10 cellular contexts compared by ENCODE assay signal in genomic region chr21:33023574-33024277, GRCh38. TPM values are rescaled to one million over a fixed set of nuclear protein-coding genes. Genes with fewer than 3 reads are reported as not detected.
DNase-seq lines count a peak whose midpoint lies in the region; ATAC-seq and TF ChIP-seq lines count a peak whose summit lies in the region.
"Had no signal": no experiment of that assay in that cellular context is flagged by ENCODE, and none has a peak within 500 bp of the region (broad histone marks: within the 10 kb centered on the region; RNA-seq: fewer than 3 reads in every experiment).

No MANE protein-coding gene starts in this region.

- intact Hi-C loops in head of caudate nucleus (cut with DNase I) (loop anchor here (2.0 to 10.0 kb wide), 4 partner anchors 46 to 189 kb away; no protein-coding TSS in a partner anchor), psoas muscle (cut with DNase I) (no loop called here), upper lobe of right lung (cut with DNase I) (no loop called here)

- no peak overlapping the region for H3K27ac ChIP-seq in psoas muscle
- no peak overlapping the region for H3K27ac ChIP-seq in upper lobe of right lung
- H3K27ac ChIP-seq: prostate gland, SJCRH30 had no signal

- no peak for ATAC-seq in T-helper 17 cell
- peak in 1 of 4 donors; percentile 25 for ATAC-seq in psoas muscle
- no peak for ATAC-seq in upper lobe of right lung

- WGBS in psoas muscle, 3 donors, result 4 to 5% (median 4%) methylated on average over 45 to 50 of the region's 50 CpGs

- DNase-seq in activated CD4-positive, alpha-beta T cell treated with anti-CD3 and anti-CD28 coated beads for 48 hours, result peak; percentile 43
- no peak for DNase-seq in activated CD4-positive, alpha-beta T cell treated with anti-CD3 and anti-CD28 coated beads, Interleukin-2, amount 50 U/mL, for 4 hours
- DNase-seq in T-helper 17 cell, result no peak
- DNase-seq in head of caudate nucleus, result peak in 38 of 42 donors; percentile 33 to 78 (median 59)
- DNase-seq in psoas muscle, result no peak
- no peak for DNase-seq in NCI-H345 treated with DMSO at 0.1 percent for 48 hours (lab: John Stamatoyannopoulos, UW; ENCODE audit: unreplicated experiment)
- no peak for DNase-seq in NCI-H524 treated with DMSO at 0.1 percent for 48 hours (lab: John Stamatoyannopoulos, UW)
- no peak for DNase-seq in upper lobe of right lung
- DNase-seq: SJCRH30 had no signal

- peaks cover 84% of the 10 kb centered on the region for H3K27me3 Mint-ChIP-seq in T-helper 17 cell

- H3K4me3 ChIP-seq in psoas muscle (peak overlapping the region; percentile 46), upper lobe of right lung (no peak overlapping the region)
- H3K4me3 ChIP-seq: prostate gland, SJCRH30 had no signal

- H3K4me3 Mint-ChIP-seq in T-helper 17 cell, result peak overlapping the region; percentile 66

- no peak for TF ChIP-seq CTCF in psoas muscle (IDR thresholded peaks at IDR 0.05)
- TF ChIP-seq CTCF in upper lobe of right lung (IDR thresholded peaks at IDR 0.05), result no peak

- peaks cover 14% of the 10 kb centered on the region for H3K36me3 Mint-ChIP-seq in T-helper 17 cell (ENCODE audit: low read depth)

- H3K4me1 ChIP-seq in psoas muscle (peaks cover 24% of the 10 kb centered on the region), upper lobe of right lung (peaks cover 28% of the 10 kb centered on the region)
- H3K4me1 ChIP-seq: prostate gland had no signal

- H3K9me3 ChIP-seq in T-helper 17 cell (ENCODE audit: control insufficient read depth, low read length, poor library complexity, severe bottlenecking) (no peaks in the 10 kb centered on the region), psoas muscle (no peaks in the 10 kb centered on the region), upper lobe of right lung (no peaks in the 10 kb centered on the region)
- H3K9me3 ChIP-seq: prostate gland, SJCRH30 had no signal

- H3K27me3 ChIP-seq in psoas muscle (ENCODE audit: insufficient read depth in 3 of 3, low read length in 2 of 3), result peaks cover 0 to 98% (median 67%) of the 10 kb centered on the region in 3 donors
- peaks cover 99% of the 10 kb centered on the region for H3K27me3 ChIP-seq in upper lobe of right lung
- H3K27me3 ChIP-seq: SJCRH30 had no signal

- peaks cover 44% of the 10 kb centered on the region for H3K4me1 Mint-ChIP-seq in T-helper 17 cell

- H3K27ac Mint-ChIP-seq in T-helper 17 cell, result peak overlapping the region; percentile 80

- no peaks in the 10 kb centered on the region for H3K36me3 ChIP-seq in psoas muscle (ENCODE audit: insufficient read depth in 1 of 2, low read depth in 1 of 2)
- no peaks in the 10 kb centered on the region for H3K36me3 ChIP-seq in upper lobe of right lung
- H3K36me3 ChIP-seq: prostate gland had no signal

RNA-seq across cellular contexts. Expression of gene OLIG2, which starts 2.0 kb away (rescaled TPM):
- total RNA-seq in T-helper 17 cell, result not detected
- under 1 TPM in 3 of 4 donors, not detected in 1; 0.08 to 0.22 (median 0.21) TPM for total RNA-seq in psoas muscle
- under 1 TPM in 1 of 3 donors, not detected in 2; 0.03 TPM for polyA plus RNA-seq in psoas muscle
- not detected for total RNA-seq in upper lobe of right lung
- total RNA-seq: prostate gland had no signal

RNA-seq across cellular contexts. Expression of gene OLIG1, which starts 46.2 kb away (rescaled TPM):
- under 1 TPM in 1 of 2 donors, not detected in 1; 0.50 TPM for total RNA-seq in T-helper 17 cell
- total RNA-seq in psoas muscle, result 1 to 10 TPM in 1 of 4 donors, under 1 TPM in 2, not detected in 1; 0.10 to 3.4 (median 0.44) TPM
- under 1 TPM; 0.07 to 0.74 (median 0.23) TPM for polyA plus RNA-seq in psoas muscle
- total RNA-seq in upper lobe of right lung, result 1.6 TPM

Comparison
In these comparisons a context has a peak if more than half of its experiments do, and no peak if none do; other contexts are left out.
1. DNase-seq: peak in activated CD4-positive, alpha-beta T cell treated with anti-CD3 and anti-CD28 coated beads for 48 hours (single experiment) and head of caudate nucleus (38 of 42); none in activated CD4-positive, alpha-beta T cell treated with anti-CD3 and anti-CD28 coated beads, Interleukin-2, amount 50 U/mL, for 4 hours (0 of 2), T-helper 17 cell (0 of 3), psoas muscle (0 of 2), NCI-H345 treated with DMSO at 0.1 percent for 48 hours (single experiment), NCI-H524 treated with DMSO at 0.1 percent for 48 hours (single experiment) and upper lobe of right lung (single experiment).